1 cellular context compared by ENCODE assay signal in genomic region chr20:53925651-53926401, GRCh38.
A peak's percentile ranks its signal among the peaks of the same experiment; 100 is the strongest.
TF ChIP-seq lines count a peak whose summit lies in the region.

No MANE protein-coding gene starts in this region.

TF ChIP-seq in HepG2, 621 proteins besides CTCF, POLR2A, EP300 and RAD21 (continued from another document):
- TF ChIP-seq BRF2 (CRISPR knock-in tag; IDR thresholded peaks at IDR 0.05) = no peak
- TF ChIP-seq HHEX (CRISPR knock-in tag; IDR thresholded peaks at IDR 0.05) = no peak
- 0 out of 2 replicates have a peak, but pooled peaks have one; percentile 3 for TF ChIP-seq IKZF5 (CRISPR knock-in tag; IDR thresholded peaks at IDR 0.05)
- TF ChIP-seq RNF219 (CRISPR knock-in tag; IDR thresholded peaks at IDR 0.05) = 0 out of 2 replicates have a peak, but pooled peaks have one; percentile 25
- no peak for TF ChIP-seq MED13 (CRISPR knock-in tag; IDR thresholded peaks at IDR 0.05)
- 0 out of 2 replicates have a peak, but pooled peaks have one; percentile 19 for TF ChIP-seq ZNF547 (CRISPR knock-in tag; IDR thresholded peaks at IDR 0.05)
